In the genomic region with DNA sequence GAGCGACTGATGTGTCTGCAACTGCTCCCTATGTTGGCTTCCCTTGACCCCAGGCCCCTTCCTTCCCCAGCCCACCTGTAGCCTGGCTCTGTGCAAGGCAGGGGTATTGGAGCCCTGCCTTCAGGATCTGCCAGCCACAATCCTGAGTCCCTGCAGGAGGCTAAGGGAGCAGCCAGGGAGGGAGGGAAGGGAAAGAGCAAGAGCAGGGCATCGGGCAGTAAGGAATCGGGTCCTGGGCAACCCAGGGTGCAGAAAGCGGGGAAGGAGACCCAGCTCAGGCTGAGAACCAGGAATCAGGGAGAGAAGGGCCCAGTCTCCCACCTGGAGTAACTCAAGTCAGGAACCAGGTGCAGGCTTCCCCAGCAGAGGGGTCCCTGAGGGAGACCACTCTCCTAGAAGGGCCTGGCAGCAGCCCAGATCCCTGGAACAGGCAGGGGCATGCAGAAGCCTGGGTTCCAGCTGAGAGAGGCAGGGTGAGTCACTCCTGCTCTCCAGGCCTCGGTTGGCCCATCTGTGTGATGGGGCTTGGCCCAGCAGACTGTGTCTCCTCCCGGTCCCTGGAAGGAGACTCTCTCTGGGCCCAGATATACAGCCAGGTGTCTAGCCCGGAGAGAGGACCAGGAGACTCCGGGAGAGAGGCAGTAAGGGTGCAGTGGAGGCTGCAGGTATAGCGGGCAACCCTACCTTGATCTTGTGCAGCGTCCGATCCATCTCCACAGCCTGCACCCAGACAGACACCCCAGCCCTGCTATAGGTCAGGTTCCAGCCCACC, we compare ENCODE assay signal across 9 cellular contexts. TPM values are rescaled to one million over a fixed set of nuclear protein-coding genes. Genes with fewer than 3 reads are reported as not detected.
A peak's percentile ranks its signal among the peaks of the same experiment; 100 is the strongest.
DNase-seq lines count a peak whose midpoint lies in the region; ATAC-seq and TF ChIP-seq lines count a peak whose summit lies in the region.
"Had no signal": no experiment of that assay in that cellular context is flagged by ENCODE, and none has a peak within 500 bp of the region (broad histone marks: within the 10 kb centered on the region; RNA-seq: fewer than 3 reads in every experiment).

No MANE protein-coding gene starts in this region.

- no peak overlapping the region for H2AFZ ChIP-seq in DND-41 (ENCODE audit: low read depth, low read length)

- H3K27me3 Mint-ChIP-seq in progenitor cell of endocrine pancreas (no peaks in the 10 kb centered on the region), glutamatergic neuron (ENCODE audit: unreplicated experiment) (peaks cover 13% of the 10 kb centered on the region)

- H3K36me3 Mint-ChIP-seq in progenitor cell of endocrine pancreas (ENCODE audit: insufficient read depth), result no peaks in the 10 kb centered on the region
- H3K36me3 Mint-ChIP-seq in glutamatergic neuron (ENCODE audit: unreplicated experiment), result no peaks in the 10 kb centered on the region

- no peak for DNase-seq in DND-41
- no peak for DNase-seq in RWPE1 (ENCODE audit: low spot score)
- DNase-seq in fibroblast of pulmonary artery (ENCODE audit: low read depth), result no peak
- DNase-seq in progenitor cell of endocrine pancreas (ENCODE audit: low spot score, unreplicated experiment), result no peak
- DNase-seq in occipital lobe (lab: John Stamatoyannopoulos, UW), result no peak
- no peak for DNase-seq in glutamatergic neuron
- DNase-seq in GM13977 (ENCODE audit: low spot score), result no peak
- DNase-seq: RPMI8226 had no signal

- POLR2A ChIA-PET in RWPE1 (lab: Yijun Ruan, JAX; ENCODE audit: low non-redundant PET), result no interaction called here

- H3K27ac ChIP-seq in DND-41 (ENCODE audit: low read length) (no peak overlapping the region), RWPE1 (peak overlapping the region; percentile 25; the same call in 1 of the 2 replicates)

- peaks cover 12% of the 10 kb centered on the region for H3K4me1 ChIP-seq in DND-41 (ENCODE audit: insufficient read depth, low read length)

- peak overlapping the region; percentile 62 for H3K4me2 ChIP-seq in DND-41 (ENCODE audit: insufficient read depth, low read length)

- peak overlapping the region in 1 of 2 experiments; percentile 51; a peak in 1 of 4 replicates for H3K4me3 ChIP-seq in DND-41 (ENCODE audit: low read depth in 1 of 2, low read length in 2 of 2)
- H3K4me3 ChIP-seq in fibroblast of pulmonary artery (replicated peaks; ENCODE audit: low read depth, low read length), result peak overlapping the region; percentile 42

- H3K27ac Mint-ChIP-seq in progenitor cell of endocrine pancreas (peak overlapping the region; percentile 89), glutamatergic neuron (ENCODE audit: unreplicated experiment) (no peak overlapping the region)

- ATAC-seq in DND-41 (ENCODE audit: insufficient read depth, low read depth) (no peak), HG02571 (IDR thresholded peaks at IDR 0.05; ENCODE audit: unreplicated experiment) (no peak)

- H3K9me3 Mint-ChIP-seq in progenitor cell of endocrine pancreas (ENCODE audit: low read depth) (no peaks in the 10 kb centered on the region), glutamatergic neuron (ENCODE audit: unreplicated experiment) (peaks cover 3% of the 10 kb centered on the region)

- H3K4me3 Mint-ChIP-seq in progenitor cell of endocrine pancreas (ENCODE audit: low read depth), result peak overlapping the region; percentile 85
- no peak overlapping the region for H3K4me3 Mint-ChIP-seq in glutamatergic neuron (ENCODE audit: unreplicated experiment)

- TF ChIP-seq CTCF in DND-41 (IDR thresholded peaks at IDR 0.05; ENCODE audit: borderline replicate concordance, extremely low read depth, low read length, poor library complexity, severe bottlenecking), result no peak
- TF ChIP-seq CTCF in RWPE1 (conservative IDR thresholded peaks at IDR 0.05; ENCODE audit: low read depth), result no peak
- TF ChIP-seq CTCF in fibroblast of pulmonary artery (IDR thresholded peaks at IDR 0.05; ENCODE audit: low read length, missing control alignments), result no peak
- TF ChIP-seq CTCF in progenitor cell of endocrine pancreas (IDR thresholded peaks at IDR 0.05; ENCODE audit: unreplicated experiment), result no peak
- TF ChIP-seq CTCF in glutamatergic neuron (IDR thresholded peaks at IDR 0.05; ENCODE audit: partially characterized antibody, unreplicated experiment), result no peak
- no peak for TF ChIP-seq CTCF in GM13977 (IDR thresholded peaks at IDR 0.05; ENCODE audit: extremely low read depth, insufficient read depth, missing control alignments)

- H3K36me3 ChIP-seq in DND-41 (ENCODE audit: insufficient read depth, low read length), result no peaks in the 10 kb centered on the region

- H4K20me1 ChIP-seq in DND-41 (ENCODE audit: insufficient read depth, low read length), result peaks cover 6% of the 10 kb centered on the region

- H3K9me3 ChIP-seq in DND-41 (ENCODE audit: insufficient read depth, low read length, severe bottlenecking), result no peaks in the 10 kb centered on the region

- no peak overlapping the region; the same call in 1 of the 2 replicates for H3K9ac ChIP-seq in DND-41 (ENCODE audit: low read depth, low read length)

- no peaks in the 10 kb centered on the region for H3K79me2 ChIP-seq in DND-41 (ENCODE audit: insufficient read depth, low read length)

- no peaks in the 10 kb centered on the region for H3K27me3 ChIP-seq in DND-41 (ENCODE audit: insufficient read depth, low read length, poor library complexity)

- H3K4me1 Mint-ChIP-seq in progenitor cell of endocrine pancreas (ENCODE audit: low read depth) (peaks cover 65% of the 10 kb centered on the region), glutamatergic neuron (ENCODE audit: low read depth, unreplicated experiment) (peaks cover 11% of the 10 kb centered on the region)

- in situ Hi-C loops in GM13977 (cut with MboI; ENCODE audit: low pct_unique_long_range_greater_than_20kb, low sequenced_read_pairs, unreplicated experiment), result no loop called here

- CTCF ChIA-PET in RWPE1 (lab: Yijun Ruan, JAX), result interaction anchor here (0.8 to 1.4 kb wide), 2 partner anchors 13 to 55 kb away, joined by 3 to 5 read pairs; no protein-coding TSS in a partner anchor

RNA-seq across cellular contexts. Expression of gene STARD10, which starts 13.4 kb away (rescaled TPM):
- total RNA-seq in progenitor cell of endocrine pancreas, result 212 and 220 TPM in 2 replicates
- 20.4 TPM for total RNA-seq in occipital lobe
- total RNA-seq in glutamatergic neuron (ENCODE audit: unreplicated experiment), result 13.5 TPM

RNA-seq across cellular contexts. Expression of gene ARAP1, which starts 28.3 kb away (rescaled TPM):
- total RNA-seq in progenitor cell of endocrine pancreas (83.4 and 86.7 TPM in 2 replicates), occipital lobe (19.3 TPM), glutamatergic neuron (ENCODE audit: unreplicated experiment) (20.5 TPM)

RNA-seq across cellular contexts. Expression of gene ATG16L2, which starts 33.7 kb away (rescaled TPM):
- total RNA-seq in progenitor cell of endocrine pancreas (43.8 and 43.9 TPM in 2 replicates), occipital lobe (4.2 TPM), glutamatergic neuron (ENCODE audit: unreplicated experiment) (6.9 TPM)
